Comparison of ENCODE assay signal across 8 cellular contexts in the genomic region with DNA sequence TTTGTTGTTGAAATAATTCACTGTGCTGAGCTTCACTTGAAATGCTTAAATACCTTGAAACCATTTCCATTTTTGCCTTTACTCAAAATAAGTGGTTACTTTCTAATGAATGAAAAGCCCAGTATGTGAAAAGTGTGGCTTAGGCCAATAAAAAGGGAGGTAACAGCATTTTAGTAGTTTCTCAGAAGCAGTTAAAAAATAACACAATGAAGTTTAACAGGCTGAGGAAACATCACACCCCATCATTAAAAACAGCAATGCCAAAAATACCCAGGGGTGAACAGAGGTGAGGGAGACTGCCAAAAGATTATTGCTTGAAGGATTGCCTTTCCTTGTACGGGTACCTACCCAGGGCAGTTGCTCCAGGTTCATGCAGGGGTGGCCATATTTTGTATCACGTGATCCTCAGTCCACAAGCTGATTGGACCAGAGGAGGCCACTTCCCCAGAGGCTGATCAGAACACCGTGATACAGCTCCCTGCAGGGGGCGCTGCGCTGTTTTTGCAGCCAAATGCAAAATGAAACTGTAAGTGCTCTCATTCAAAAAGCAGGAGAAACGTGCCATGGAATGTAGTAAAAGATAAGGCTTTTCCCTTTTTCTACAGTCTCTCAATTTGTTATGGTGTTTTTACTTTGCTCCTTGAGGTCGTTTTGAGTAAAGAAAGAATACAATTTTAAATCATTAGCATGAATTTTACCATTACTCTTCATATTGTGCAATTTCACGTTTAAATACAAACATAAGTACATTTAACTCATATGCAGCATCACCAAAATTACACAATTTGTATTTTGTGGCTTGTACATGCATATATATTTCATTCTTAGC.
DNase-seq lines count a peak whose midpoint lies in the region; ATAC-seq, FAIRE-seq and TF ChIP-seq lines count a peak whose summit lies in the region.

No MANE protein-coding gene starts in this region.

- H3K4me3 ChIP-seq in SJCRH30 (peak overlapping the region; percentile 4; the same call in 1 of the 2 replicates), mammary epithelial cell (replicated peaks in 1 of 3; ENCODE audit: insufficient read depth in 1 of 3, low read depth in 2 of 3, low read length in 3 of 3) (no peak overlapping the region), smooth muscle cell (no peak overlapping the region)

- H3K4me2 ChIP-seq in mammary epithelial cell (ENCODE audit: insufficient read depth, low read depth, low read length) = no peak overlapping the region
- H3K4me2 ChIP-seq in smooth muscle cell = peak overlapping the region; percentile 43

- BruUV-seq in mammary epithelial cell (replicated peaks; lab: Mats Ljungman, UMichigan) = no TSS peak

- no peaks in the 10 kb centered on the region for H4K20me1 ChIP-seq in mammary epithelial cell (ENCODE audit: insufficient read depth, low read length)
- H4K20me1 ChIP-seq in smooth muscle cell (ENCODE audit: low read depth) = no peaks in the 10 kb centered on the region

- no peaks in the 10 kb centered on the region for H3K36me3 ChIP-seq in SJCRH30
- no peaks in the 10 kb centered on the region for H3K36me3 ChIP-seq in mammary epithelial cell (ENCODE audit: insufficient read depth, low read length)
- no peaks in the 10 kb centered on the region for H3K36me3 ChIP-seq in smooth muscle cell (ENCODE audit: low read depth)

- H2AFZ ChIP-seq in mammary epithelial cell (ENCODE audit: low read depth, low read length) (no peak overlapping the region), smooth muscle cell (ENCODE audit: low read depth) (peak overlapping the region; percentile 38)

- H3F3A ChIP-seq in smooth muscle cell (ENCODE audit: low read depth) = peaks cover 14% of the 10 kb centered on the region

- ATAC-seq in GM18909 (IDR thresholded peaks at IDR 0.05; ENCODE audit: poor library complexity, unreplicated experiment) = no peak
- ATAC-seq in HG03442 (IDR thresholded peaks at IDR 0.05; ENCODE audit: unreplicated experiment) = no peak

- in situ Hi-C loops in mammary epithelial cell (cut with MboI; ENCODE audit: low sequenced_read_pairs in 2 of 2) = no loop called here

- H3K27me3 ChIP-seq in SJCRH30 = no peaks in the 10 kb centered on the region
- no peaks in the 10 kb centered on the region for H3K27me3 ChIP-seq in mammary epithelial cell (ENCODE audit: insufficient read depth, low read length)
- no peaks in the 10 kb centered on the region for H3K27me3 ChIP-seq in smooth muscle cell (ENCODE audit: low read depth)

- CTCF ChIA-PET in mammary epithelial cell (lab: Charles Lee; ENCODE audit: low non-redundant PET) = no interaction called here

- intact Hi-C loops in mammary epithelial cell (cut with micrococcal nuclease) = loop anchor here (2.0 to 10.0 kb wide), 3 partner anchors 69 to 173 kb away; no protein-coding TSS in a partner anchor

- H3K9ac ChIP-seq in mammary epithelial cell (ENCODE audit: insufficient read depth, low read length) (no peak overlapping the region), smooth muscle cell (ENCODE audit: low read depth) (no peak overlapping the region)

- DNase-seq in D721Med (ENCODE audit: insufficient read length, low spot score) = no peak
- DNase-seq in HuH-7.5 (ENCODE audit: low spot score) = peak; percentile 81
- DNase-seq in SJCRH30 = peak; percentile 90 to 95
- peak; percentile 70 for DNase-seq in mammary epithelial cell
- peak; percentile 96 for DNase-seq in iPS-NIHi7 (ENCODE audit: extremely low spot score)
- DNase-seq in smooth muscle cell (lab: John Stamatoyannopoulos, UW; ENCODE audit: unreplicated experiment) = no peak

- TF ChIP-seq CTCF in D721Med (IDR thresholded peaks at IDR 0.05; ENCODE audit: insufficient read depth, missing control alignments) (peak; percentile 24), mammary epithelial cell (conservative IDR thresholded peaks at IDR 0.05 in 1 of 2, IDR thresholded peaks at IDR 0.05 in 1 of 2; ENCODE audit: extremely low read depth in 1 of 2, insufficient read depth in 1 of 2, low read depth in 1 of 2, low read length in 2 of 2) (peak; percentile 67 to 79), smooth muscle cell (IDR thresholded peaks at IDR 0.05; ENCODE audit: borderline replicate concordance, insufficient read depth, poor library complexity, severe bottlenecking) (peak; percentile 71)

- dilution Hi-C loops in mammary epithelial cell (cut with HindIII; ENCODE audit: low sequenced_read_pairs) = no loop called here

- peaks cover 21% of the 10 kb centered on the region for H3K4me1 ChIP-seq in SJCRH30
- peaks cover 22% of the 10 kb centered on the region for H3K4me1 ChIP-seq in mammary epithelial cell (ENCODE audit: insufficient read depth, low read length)
- peaks cover 11% of the 10 kb centered on the region for H3K4me1 ChIP-seq in smooth muscle cell (ENCODE audit: low read depth)

- no peaks in the 10 kb centered on the region for H3K79me2 ChIP-seq in mammary epithelial cell (ENCODE audit: insufficient read depth, low read length)
- no peaks in the 10 kb centered on the region for H3K79me2 ChIP-seq in smooth muscle cell (ENCODE audit: low read depth)

- FAIRE-seq in D721Med (lab: Jason Lieb, UNC) = no peak

- H3K27ac ChIP-seq in SJCRH30 (no peak overlapping the region), mammary epithelial cell (ENCODE audit: insufficient read depth, low read depth, low read length) (no peak overlapping the region), smooth muscle cell (ENCODE audit: low read depth) (no peak overlapping the region)

- H3K9me3 ChIP-seq in SJCRH30 (replicated peaks) = no peaks in the 10 kb centered on the region
- H3K9me3 ChIP-seq in mammary epithelial cell (replicated peaks; ENCODE audit: insufficient read depth, low read length) = no peaks in the 10 kb centered on the region
- H3K9me3 ChIP-seq in smooth muscle cell (replicated peaks; ENCODE audit: low read depth) = no peaks in the 10 kb centered on the region

- WGBS in mammary epithelial cell (ENCODE audit: low coverage, missing lambda C conversion rate) = 74% methylated on average over 8 of the region's 8 CpGs
- 60% methylated on average over 8 of the region's 8 CpGs for WGBS in smooth muscle cell (ENCODE audit: low lambda C conversion rate)

Comparison
In these comparisons a context has a peak if more than half of its experiments do, and no peak if none do; other contexts are left out.
1. DNase-seq: peak in HuH-7.5 (single experiment), SJCRH30 (2 of 2), mammary epithelial cell (single experiment) and iPS-NIHi7 (single experiment); none in D721Med (single experiment) and smooth muscle cell (single experiment).
2. Peak in every context shown above with its lines, with median percentiles within 50 percentile points of each other: CTCF ChIP-seq.